ENCODE assay signal across 12 cellular contexts in genomic region chr10:15293862-15294835, GRCh38.
DNase-seq lines count a peak whose midpoint lies in the region; ATAC-seq and TF ChIP-seq lines count a peak whose summit lies in the region.
"Had no signal": no experiment of that assay in that cellular context is flagged by ENCODE, and none has a peak within 500 bp of the region (broad histone marks: within the 10 kb centered on the region; RNA-seq: fewer than 3 reads in every experiment).

No MANE protein-coding gene starts in this region.

- peak overlapping the region; percentile 0 for H3K4me3 ChIP-seq in adipocyte (ENCODE audit: low read length)
- peak overlapping the region in 1 of 12 donors; percentile 20 for H3K4me3 ChIP-seq in heart left ventricle
- H3K4me3 ChIP-seq in stomach = no peak overlapping the region
- H3K4me3 ChIP-seq: lung, upper lobe of left lung had no signal

- H3K27me3 ChIP-seq in adipocyte (replicated peaks; ENCODE audit: control insufficient read depth, insufficient read depth, low read length) = no peaks in the 10 kb centered on the region
- H3K27me3 ChIP-seq in heart left ventricle = no peaks in the 10 kb centered on the region
- no peaks in the 10 kb centered on the region for H3K27me3 ChIP-seq in stomach
- H3K27me3 ChIP-seq: upper lobe of left lung had no signal

- no peak overlapping the region for H3K9ac ChIP-seq in adipocyte (ENCODE audit: low read length)

- no peaks in the 10 kb centered on the region for H3K36me3 Mint-ChIP-seq in stimulated activated naive B cell treated with anti-CD40 and anti-IgM and Interleukin-4, amounts not matched to agents 10 μg/mL and 1 μg/mL and 100 μg/mL, for 72 hours

- no peaks in the 10 kb centered on the region for H3K9me3 ChIP-seq in adipocyte (ENCODE audit: control insufficient read depth, low read length)
- no peaks in the 10 kb centered on the region for H3K9me3 ChIP-seq in heart left ventricle
- H3K9me3 ChIP-seq in stomach = no peaks in the 10 kb centered on the region
- H3K9me3 ChIP-seq: upper lobe of left lung had no signal

- H3K4me3 Mint-ChIP-seq in stimulated activated naive B cell treated with anti-CD40 and anti-IgM and Interleukin-4, amounts not matched to agents 10 μg/mL and 1 μg/mL and 100 μg/mL, for 72 hours = no peak overlapping the region
- H3K4me3 Mint-ChIP-seq: activated B cell treated with CpG ODN at 0.5 μM for 24 hours had no signal

- peaks cover 0 to 5% of the 10 kb centered on the region in 2 donors for H3K4me1 Mint-ChIP-seq in stimulated activated naive B cell treated with anti-CD40 and anti-IgM and Interleukin-4, amounts not matched to agents 10 μg/mL and 1 μg/mL and 100 μg/mL, for 72 hours
- H3K4me1 Mint-ChIP-seq: activated B cell treated with CpG ODN at 0.5 μM for 24 hours had no signal

- H3K27ac Mint-ChIP-seq in stimulated activated naive B cell treated with anti-CD40 and anti-IgM and Interleukin-4, amounts not matched to agents 10 μg/mL and 1 μg/mL and 100 μg/mL, for 72 hours = peak overlapping the region; percentile 74
- H3K27ac Mint-ChIP-seq: activated B cell treated with CpG ODN at 0.5 μM for 24 hours had no signal

- peaks cover 13% of the 10 kb centered on the region in 2 donors for H3K27me3 Mint-ChIP-seq in stimulated activated naive B cell treated with anti-CD40 and anti-IgM and Interleukin-4, amounts not matched to agents 10 μg/mL and 1 μg/mL and 100 μg/mL, for 72 hours

- ATAC-seq in heart left ventricle (peak; percentile 42 to 81 (median 66)), GM21619 (IDR thresholded peaks at IDR 0.05; ENCODE audit: unreplicated experiment) (no peak), GM18858 (IDR thresholded peaks at IDR 0.05; ENCODE audit: unreplicated experiment) (no peak)
- ATAC-seq in stimulated activated naive B cell treated with anti-CD40 and anti-IgM and Interleukin-4, amounts not matched to agents 10 μg/mL and 1 μg/mL and 100 μg/mL, for 72 hours (replicated peaks) = no peak

- H3K27ac ChIP-seq in heart left ventricle = peak overlapping the region in 10 of 12 donors; percentile 2 to 65 (median 36)
- peak overlapping the region in 1 of 5 donors; percentile 52 for H3K27ac ChIP-seq in stomach
- H3K27ac ChIP-seq: upper lobe of left lung had no signal

- H3K9me3 Mint-ChIP-seq in stimulated activated naive B cell treated with anti-CD40 and anti-IgM and Interleukin-4, amounts not matched to agents 10 μg/mL and 1 μg/mL and 100 μg/mL, for 72 hours = no peaks in the 10 kb centered on the region
- H3K9me3 Mint-ChIP-seq: activated B cell treated with CpG ODN at 0.5 μM for 24 hours had no signal

- WGBS in heart left ventricle, 4 donors = 66 to 69% (median 68%) methylated on average over 13 of the region's 13 CpGs
- 67 to 78% (median 72%) methylated on average over 13 of the region's 13 CpGs for WGBS in stomach, 5 donors

- TF ChIP-seq CTCF in heart left ventricle (IDR thresholded peaks at IDR 0.05) (no peak), stomach (IDR thresholded peaks at IDR 0.05) (no peak)

- H3K36me3 ChIP-seq in adipocyte (ENCODE audit: control insufficient read depth, insufficient read depth, low read length, severe bottlenecking) = no peaks in the 10 kb centered on the region
- no peaks in the 10 kb centered on the region for H3K36me3 ChIP-seq in heart left ventricle
- no peaks in the 10 kb centered on the region for H3K36me3 ChIP-seq in stomach
- H3K36me3 ChIP-seq: upper lobe of left lung had no signal

- TF ChIP-seq POLR2A in heart left ventricle (IDR thresholded peaks at IDR 0.05) (no peak), stomach (IDR thresholded peaks at IDR 0.05) (no peak)

- H3K4me1 ChIP-seq in adipocyte (ENCODE audit: control insufficient read depth, insufficient read depth, low read length) = peaks cover 11% of the 10 kb centered on the region
- H3K4me1 ChIP-seq in heart left ventricle = peaks cover 0 to 22% (median 4%) of the 10 kb centered on the region in 12 donors
- peaks cover 0 to 32% (median 0%) of the 10 kb centered on the region in 4 donors for H3K4me1 ChIP-seq in stomach

- intact Hi-C loops in heart left ventricle (cut with DNase I) (no loop called here), stomach (cut with DNase I; ENCODE audit: low total_unique reads) (no loop called here)

- DNase-seq in GM04504 (ENCODE audit: low read depth) (peak; percentile 14), adipocyte (ENCODE audit: low read depth) (peak; percentile 58), heart left ventricle (peak in 1 of 5 donors; percentile 43), stomach (no peak), NCI-H128 (lab: John Stamatoyannopoulos, UW; ENCODE audit: unreplicated experiment) (no peak)
- DNase-seq in stimulated activated naive B cell treated with anti-CD40 and anti-IgM and Interleukin-4, amounts not matched to agents 10 μg/mL and 1 μg/mL and 100 μg/mL, for 72 hours = no peak
- DNase-seq: activated B cell treated with CpG ODN at 0.5 μM for 24 hours, NCI-H2171 treated with DMSO at 0.1 percent for 48 hours, upper lobe of left lung had no signal

- TF ChIP-seq EP300 in stomach (IDR thresholded peaks at IDR 0.05) = no peak

Comparison
In these comparisons a context has a peak if more than half of its experiments do, and no peak if none do; other contexts are left out.
1. DNase-seq: peak in GM04504 (single experiment) and adipocyte (single experiment); none in stimulated activated naive B cell treated with anti-CD40 and anti-IgM and Interleukin-4, amounts not matched to agents 10 μg/mL and 1 μg/mL and 100 μg/mL, for 72 hours (single experiment), stomach (single experiment) and NCI-H128 (single experiment).
2. ATAC-seq: peak in heart left ventricle (4 of 4); none in stimulated activated naive B cell treated with anti-CD40 and anti-IgM and Interleukin-4, amounts not matched to agents 10 μg/mL and 1 μg/mL and 100 μg/mL, for 72 hours (0 of 2), GM21619 (single experiment) and GM18858 (single experiment).